Comparison of ENCODE assay signal across 11 cellular contexts in the genomic region with DNA sequence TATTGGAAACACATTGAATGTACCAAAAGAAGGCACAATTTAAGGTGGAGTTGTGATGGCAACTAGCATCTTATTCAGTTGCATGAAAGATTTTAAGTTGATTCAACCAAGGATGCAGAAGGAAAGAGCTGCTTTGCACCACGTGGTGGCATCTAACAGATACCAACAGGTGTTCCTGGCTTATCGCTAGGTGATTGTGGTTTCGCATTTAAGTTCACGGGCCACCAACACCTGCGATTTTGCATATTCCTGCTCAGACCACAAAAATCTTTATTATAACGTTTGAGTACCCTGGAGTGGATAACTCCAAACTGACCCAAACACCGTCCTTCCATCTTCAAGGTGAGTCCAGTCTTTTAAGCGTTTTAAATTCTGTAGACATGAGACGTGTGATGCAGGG.
DNase-seq lines count a peak whose midpoint lies in the region; ATAC-seq and TF ChIP-seq lines count a peak whose summit lies in the region.
"Had no signal": no experiment of that assay in that cellular context is flagged by ENCODE, and none has a peak within 500 bp of the region (broad histone marks: within the 10 kb centered on the region; RNA-seq: fewer than 3 reads in every experiment).

No MANE protein-coding gene starts in this region.

- H3K27me3 Mint-ChIP-seq in central memory CD8-positive, alpha-beta T cell: no peaks in the 10 kb centered on the region

- ATAC-seq in GM18858 (IDR thresholded peaks at IDR 0.05; ENCODE audit: unreplicated experiment) (peak; percentile 77), GM21515 (IDR thresholded peaks at IDR 0.05; ENCODE audit: unreplicated experiment) (peak; percentile 81), HG03280 (IDR thresholded peaks at IDR 0.05; ENCODE audit: unreplicated experiment) (peak; percentile 78)
- peak; percentile 60 for ATAC-seq in central memory CD8-positive, alpha-beta T cell (replicated peaks; ENCODE audit: extremely low read depth, poor library complexity, severe bottlenecking)
- ATAC-seq: left lung, Right ventricle myocardium inferior had no signal

- H3K36me3 Mint-ChIP-seq in central memory CD8-positive, alpha-beta T cell (ENCODE audit: insufficient read depth): peaks cover 2% of the 10 kb centered on the region

- H3K4me3 Mint-ChIP-seq in central memory CD8-positive, alpha-beta T cell: no peak overlapping the region

- peaks cover 28% of the 10 kb centered on the region for H3K4me1 Mint-ChIP-seq in central memory CD8-positive, alpha-beta T cell

- peaks cover 14% of the 10 kb centered on the region for H3K9me3 Mint-ChIP-seq in central memory CD8-positive, alpha-beta T cell

- TF ChIP-seq POLR2A in erythroblast (IDR thresholded peaks at IDR 0.05; ENCODE audit: low read length): no peak

- H3K27ac Mint-ChIP-seq in central memory CD8-positive, alpha-beta T cell (ENCODE audit: low read depth): peak overlapping the region; percentile 58

- DNase-seq in central memory CD8-positive, alpha-beta T cell (ENCODE audit: low spot score in 2 of 2): no peak
- DNase-seq in ACHN (no peak), COLO829 (ENCODE audit: low spot score) (no peak), erythroblast (lab: John Stamatoyannopoulos, UW) (no peak)
- no peak for DNase-seq in stimulated activated CD4-positive, alpha-beta T cell treated with anti-CD3 and anti-CD28 coated beads, Interleukin-15, amount 100 ng/mL, for 24 hours
- DNase-seq: left lung, small intestine had no signal

- in situ Hi-C loops in ACHN (cut with HindIII; ENCODE audit: low pct_ligation_motif_present, low pct_unique_long_range_greater_than_20kb, low sequenced_read_pairs): no loop called here
